In the genomic region with DNA sequence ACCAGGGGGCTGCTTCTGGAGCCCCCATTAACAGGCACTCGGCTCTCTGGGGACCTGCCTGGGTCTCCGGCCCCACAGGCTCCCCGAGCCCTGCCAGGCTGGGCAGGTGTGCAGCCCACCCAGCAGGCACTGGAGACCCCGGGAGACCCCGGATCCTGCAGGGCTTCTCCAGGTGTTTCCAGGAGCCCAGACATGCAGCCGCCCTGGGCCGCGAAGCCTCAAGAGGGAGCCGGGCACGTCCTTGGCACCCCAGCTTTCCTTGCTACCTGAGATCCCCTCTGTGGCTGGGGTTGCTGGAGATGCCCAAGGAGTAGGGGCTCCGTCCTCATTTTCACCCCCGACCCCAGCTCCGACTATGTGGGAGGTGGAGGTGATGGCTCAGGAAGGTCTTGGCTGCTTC, we compare ENCODE assay signal across 17 cellular contexts.
"Had no signal": no experiment of that assay in that cellular context is flagged by ENCODE, and none has a peak within 500 bp of the region (broad histone marks: within the 10 kb centered on the region; RNA-seq: fewer than 3 reads in every experiment).

No MANE protein-coding gene starts in this region.

- H3K36me3 Mint-ChIP-seq: activated CD4-positive, alpha-beta memory T cell treated with anti-CD3 and anti-CD28 coated beads for 36 hours; activated naive CD4-positive, alpha-beta T cell treated with anti-CD3 and anti-CD28 coated beads, Interleukin-2, amount 10 ng/mL, durations not matched to agents 7 days and 5 days; natural killer cell treated with Interleukin-12 subunit alpha and Interleukin-12 subunit beta and Interleukin-15 and Interleukin-18, amount 100 ng/mL, for 72 hours; type B pancreatic cell had no signal

- H3K4me1 Mint-ChIP-seq: activated CD4-positive, alpha-beta T cell treated with anti-CD3 and anti-CD28 coated beads, Interleukin-2, amount 10 ng/mL, durations not matched to agents 24 days and 14 days; activated naive CD4-positive, alpha-beta T cell treated with anti-CD3 and anti-CD28 coated beads, Interleukin-2, amount 10 ng/mL, durations not matched to agents 7 days and 5 days had no signal

- H3K4me3 Mint-ChIP-seq: activated CD4-positive, alpha-beta memory T cell treated with anti-CD3 and anti-CD28 coated beads for 36 hours; activated CD4-positive, alpha-beta T cell treated with anti-CD3 and anti-CD28 coated beads, Interleukin-2, amount 10 ng/mL, durations not matched to agents 24 days and 14 days; activated naive CD4-positive, alpha-beta T cell treated with anti-CD3 and anti-CD28 coated beads, Interleukin-2, amount 10 ng/mL, durations not matched to agents 7 days and 5 days; activated T-cell treated with anti-CD3 and anti-CD28 coated beads, Interleukin-2, amount 50 U/mL, for 24 hours; natural killer cell treated with Interleukin-12 subunit alpha and Interleukin-12 subunit beta and Interleukin-15 and Interleukin-18, amount 100 ng/mL, for 72 hours; type B pancreatic cell had no signal

- H3K4me1 ChIP-seq: foreskin keratinocyte, testis had no signal

- H3K36me3 ChIP-seq: esophagus muscularis mucosa, heart left ventricle, left ventricle myocardium inferior, vagina, WERI-Rb-1 had no signal

- H3K27me3 Mint-ChIP-seq: type B pancreatic cell had no signal

- H3K9me3 ChIP-seq: mucosa of descending colon, testis, vagina had no signal

- H3K9me3 Mint-ChIP-seq: activated CD4-positive, alpha-beta memory T cell treated with anti-CD3 and anti-CD28 coated beads for 36 hours; activated CD4-positive, alpha-beta T cell treated with anti-CD3 and anti-CD28 coated beads, Interleukin-2, amount 10 ng/mL, durations not matched to agents 24 days and 14 days; activated T-cell treated with anti-CD3 and anti-CD28 coated beads, Interleukin-2, amount 50 U/mL, for 24 hours; natural killer cell treated with Interleukin-12 subunit alpha and Interleukin-12 subunit beta and Interleukin-15 and Interleukin-18, amount 100 ng/mL, for 72 hours; type B pancreatic cell had no signal

- H3K27me3 ChIP-seq: testis, vagina had no signal

- DNase-seq: activated gamma-delta T cell, foreskin keratinocyte had no signal

- H3K27ac ChIP-seq: esophagus muscularis mucosa, foreskin keratinocyte, heart left ventricle, left ventricle myocardium inferior, testis, vagina, WERI-Rb-1 had no signal

- H3K27ac Mint-ChIP-seq: activated CD4-positive, alpha-beta memory T cell treated with anti-CD3 and anti-CD28 coated beads for 36 hours; activated CD4-positive, alpha-beta T cell treated with anti-CD3 and anti-CD28 coated beads, Interleukin-2, amount 10 ng/mL, durations not matched to agents 24 days and 14 days; activated naive CD4-positive, alpha-beta T cell treated with anti-CD3 and anti-CD28 coated beads, Interleukin-2, amount 10 ng/mL, durations not matched to agents 7 days and 5 days; activated T-cell treated with anti-CD3 and anti-CD28 coated beads, Interleukin-2, amount 50 U/mL, for 24 hours; natural killer cell treated with Interleukin-12 subunit alpha and Interleukin-12 subunit beta and Interleukin-15 and Interleukin-18, amount 100 ng/mL, for 72 hours; type B pancreatic cell had no signal

- H3K4me3 ChIP-seq: esophagus muscularis mucosa, heart left ventricle, left ventricle myocardium inferior, lung, mucosa of descending colon, testis, vagina had no signal

- FAIRE-seq: islet of Langerhans had no signal
